Comparison of ENCODE assay signal across 9 cellular contexts in the genomic region with DNA sequence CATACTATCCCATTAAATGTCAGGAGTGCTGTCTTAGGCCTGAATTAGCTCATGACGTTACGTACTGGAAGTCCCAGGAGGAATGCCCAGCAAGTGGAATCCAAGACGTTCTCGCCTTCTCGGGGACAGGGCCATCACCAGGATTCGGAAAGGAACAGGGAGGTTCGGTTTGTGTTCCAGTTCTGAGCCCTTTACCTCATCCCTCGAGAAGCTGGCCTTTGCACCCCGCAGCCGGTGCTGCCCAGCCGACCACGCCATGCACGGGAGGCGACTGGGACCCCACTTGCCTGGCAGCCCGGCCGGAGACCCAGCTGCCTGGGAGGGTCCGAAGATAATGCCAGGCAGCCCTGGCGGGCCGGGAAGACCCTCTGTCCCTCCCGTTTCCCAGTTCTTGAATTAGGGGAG. TPM values are rescaled to one million over a fixed set of nuclear protein-coding genes. Genes with fewer than 3 reads are reported as not detected.
DNase-seq lines count a peak whose midpoint lies in the region; ATAC-seq and TF ChIP-seq lines count a peak whose summit lies in the region.
"Had no signal": no experiment of that assay in that cellular context is flagged by ENCODE, and none has a peak within 500 bp of the region (broad histone marks: within the 10 kb centered on the region; RNA-seq: fewer than 3 reads in every experiment).

No MANE protein-coding gene starts in this region.

- no peak overlapping the region for H3K27ac Mint-ChIP-seq in activated naive CD4-positive, alpha-beta T cell treated with anti-CD3 and anti-CD28 coated beads for 36 hours
- H3K27ac Mint-ChIP-seq: activated CD4-positive, alpha-beta T cell treated with anti-CD3 and anti-CD28 coated beads, Interleukin-2, amount 10 ng/mL, durations not matched to agents 7 days and 5 days had no signal

- peak in 2 of 4 donors; percentile 14 to 21 for TF ChIP-seq POLR2A in esophagus squamous epithelium (IDR thresholded peaks at IDR 0.05)

- peak overlapping the region; percentile 28 for H3K4me3 Mint-ChIP-seq in activated naive CD4-positive, alpha-beta T cell treated with anti-CD3 and anti-CD28 coated beads for 36 hours
- H3K4me3 Mint-ChIP-seq: activated CD4-positive, alpha-beta T cell treated with anti-CD3 and anti-CD28 coated beads, Interleukin-2, amount 10 ng/mL, durations not matched to agents 7 days and 5 days had no signal

- H3K36me3 ChIP-seq in esophagus squamous epithelium (no peaks in the 10 kb centered on the region), muscle layer of colon (ENCODE audit: insufficient read depth, low read length) (no peaks in the 10 kb centered on the region), urinary bladder (ENCODE audit: insufficient read depth) (no peaks in the 10 kb centered on the region)

- H3K4me1 ChIP-seq in esophagus squamous epithelium (peaks cover 18 to 82% (median 24%) of the 10 kb centered on the region in 3 donors), muscle layer of colon (ENCODE audit: insufficient read depth, low read length) (peaks cover 29% of the 10 kb centered on the region), urinary bladder (ENCODE audit: insufficient read depth) (no peaks in the 10 kb centered on the region)

- DNase-seq in activated naive CD4-positive, alpha-beta T cell treated with anti-CD3 and anti-CD28 coated beads for 36 hours = no peak
- DNase-seq in activated naive CD4-positive, alpha-beta T cell treated with anti-CD3 and anti-CD28 coated beads, Interleukin-2, amount 50 U/mL, for 16 hours = no peak
- DNase-seq in esophagus squamous epithelium (lab: John Stamatoyannopoulos, UW) (no peak), NCI-H226 (no peak)
- DNase-seq: activated CD4-positive, alpha-beta T cell treated with anti-CD3 and anti-CD28 coated beads, Interleukin-2, amount 10 ng/mL, durations not matched to agents 7 days and 5 days had no signal

- 54 to 76% methylated on average over 9 to 12 of the region's 20 CpGs for WGBS in esophagus squamous epithelium, 2 donors
- WGBS in urinary bladder = 34% methylated on average over 20 of the region's 20 CpGs

- CTCF ChIA-PET in activated naive CD4-positive, alpha-beta T cell treated with anti-CD3 and anti-CD28 coated beads for 36 hours (lab: Charles Lee) = interaction anchor here (2.7 kb wide), 1 partner anchor 66 kb away, joined by 14 read pairs; no protein-coding TSS in a partner anchor

- H3K27me3 Mint-ChIP-seq in activated naive CD4-positive, alpha-beta T cell treated with anti-CD3 and anti-CD28 coated beads for 36 hours (ENCODE audit: low read depth) = peaks cover 26% of the 10 kb centered on the region

- peaks cover 14% of the 10 kb centered on the region for H3K4me1 Mint-ChIP-seq in activated naive CD4-positive, alpha-beta T cell treated with anti-CD3 and anti-CD28 coated beads for 36 hours (ENCODE audit: low read depth)

- H3K27me3 ChIP-seq in esophagus squamous epithelium = peaks cover 0 to 21% (median 0%) of the 10 kb centered on the region in 4 donors
- no peaks in the 10 kb centered on the region for H3K27me3 ChIP-seq in muscle layer of colon (ENCODE audit: control insufficient read depth in 1 of 2, insufficient read depth in 2 of 2, low read length in 2 of 2)

- intact Hi-C loops in activated naive CD4-positive, alpha-beta T cell treated with anti-CD3 and anti-CD28 coated beads for 36 hours (cut with micrococcal nuclease) = no loop called here
- intact Hi-C loops in esophagus squamous epithelium (cut with DNase I) = no loop called here

- TF ChIP-seq CTCF in esophagus squamous epithelium (IDR thresholded peaks at IDR 0.05) = no peak

- no peaks in the 10 kb centered on the region for H3K9me3 ChIP-seq in esophagus squamous epithelium
- no peaks in the 10 kb centered on the region for H3K9me3 ChIP-seq in muscle layer of colon (ENCODE audit: low read length)

- H3K9ac ChIP-seq in muscle layer of colon (ENCODE audit: low read length) = peak overlapping the region; percentile 98

- ATAC-seq in GM21786 (IDR thresholded peaks at IDR 0.05; ENCODE audit: unreplicated experiment) = no peak
- ATAC-seq in GM21619 (IDR thresholded peaks at IDR 0.05; ENCODE audit: unreplicated experiment) = no peak

- H3K27ac ChIP-seq in esophagus squamous epithelium = peak overlapping the region; percentile 91 to 96 (median 96)
- peak overlapping the region; percentile 91 for H3K27ac ChIP-seq in muscle layer of colon (ENCODE audit: low read depth, low read length)
- peak overlapping the region; percentile 92 for H3K27ac ChIP-seq in urinary bladder (ENCODE audit: low read depth)

- no peaks in the 10 kb centered on the region for H3K36me3 Mint-ChIP-seq in activated naive CD4-positive, alpha-beta T cell treated with anti-CD3 and anti-CD28 coated beads for 36 hours (ENCODE audit: low read depth)

- H3K4me3 ChIP-seq in esophagus squamous epithelium = peak overlapping the region; percentile 63 to 86 (median 83)
- peak overlapping the region; percentile 70 to 94 for H3K4me3 ChIP-seq in muscle layer of colon (ENCODE audit: low read depth in 1 of 2, low read length in 2 of 2)
- peak overlapping the region; percentile 70 for H3K4me3 ChIP-seq in urinary bladder (ENCODE audit: low read depth, low read length)

- H3K9me3 Mint-ChIP-seq in activated naive CD4-positive, alpha-beta T cell treated with anti-CD3 and anti-CD28 coated beads for 36 hours = no peaks in the 10 kb centered on the region
- H3K9me3 Mint-ChIP-seq: activated CD4-positive, alpha-beta T cell treated with anti-CD3 and anti-CD28 coated beads, Interleukin-2, amount 10 ng/mL, durations not matched to agents 7 days and 5 days had no signal

RNA-seq across cellular contexts. Expression of a gene that starts 0.8 kb away (rescaled TPM):
- under 1 TPM; 0.55 to 0.57 TPM for total RNA-seq in activated naive CD4-positive, alpha-beta T cell treated with anti-CD3 and anti-CD28 coated beads for 36 hours
- 10 to 100 TPM in 1 of 4 donors, 1 to 10 TPM in 3; 5.3 to 15.4 (median 9.6) TPM for total RNA-seq in esophagus squamous epithelium
- 15.9 TPM for total RNA-seq in urinary bladder
- 17.1 TPM for polyA plus RNA-seq in urinary bladder

Comparison
In these comparisons a context has a peak if more than half of its experiments do, and no peak if none do; other contexts are left out.
1. RNA of a gene that starts 0.8 kb away (total RNA-seq): 15.9 TPM in urinary bladder (single experiment) and 5.3 to 15.4 TPM in esophagus squamous epithelium; 0.55 to 0.57 TPM in activated naive CD4-positive, alpha-beta T cell treated with anti-CD3 and anti-CD28 coated beads for 36 hours; every median in the first group is over 4 times any median in the second.
2. Peak in every context shown above with its lines, with median percentiles within 50 percentile points of each other: H3K27ac ChIP-seq and H3K4me3 ChIP-seq.